In genomic region chr22:23913306-23913660, GRCh38 we compare ENCODE assay signal across 8 cellular contexts. TPM values are rescaled to one million over a fixed set of nuclear protein-coding genes. Genes with fewer than 3 reads are reported as not detected.
DNase-seq lines count a peak whose midpoint lies in the region; FAIRE-seq and TF ChIP-seq lines count a peak whose summit lies in the region.

No MANE protein-coding gene starts in this region.

- H3K4me1 ChIP-seq in small intestine (ENCODE audit: control insufficient read depth in 2 of 2, insufficient read depth in 1 of 2, low read depth in 1 of 2, low read length in 1 of 2): peaks cover 0 to 8% of the 10 kb centered on the region in 2 donors

- no peaks in the 10 kb centered on the region for H3K9me2 ChIP-seq in SU-DHL-6 (replicated peaks; ENCODE audit: insufficient read depth, low read length)

- H3K27me3 ChIP-seq in SU-DHL-6 (ENCODE audit: low read length) (no peaks in the 10 kb centered on the region), small intestine (ENCODE audit: control insufficient read depth in 2 of 2, insufficient read depth in 2 of 2, low read length in 2 of 2) (no peaks in the 10 kb centered on the region)

- no peaks in the 10 kb centered on the region for H3K9me3 ChIP-seq in SU-DHL-6 (ENCODE audit: insufficient read depth, low read length)
- no peaks in the 10 kb centered on the region for H3K9me3 ChIP-seq in small intestine (ENCODE audit: control insufficient read depth, low read depth)

- peak overlapping the region; percentile 90 for H3K4me2 ChIP-seq in SU-DHL-6 (ENCODE audit: low read depth, low read length, poor library complexity, severe bottlenecking)

- H3K27ac ChIP-seq in SU-DHL-6 (ENCODE audit: low read depth, low read length) (peak overlapping the region; percentile 66), small intestine (ENCODE audit: low read depth in 1 of 2, low read length in 1 of 2) (peak overlapping the region; percentile 72 to 91)

- peak overlapping the region; percentile 55 for H2AFZ ChIP-seq in SU-DHL-6 (ENCODE audit: low read depth, low read length, severe bottlenecking)

- WGBS in small intestine, 3 donors: 0 to 5% (median 0%) methylated on average over 1 of the region's 1 CpG

- peaks cover 14% of the 10 kb centered on the region for H3F3A ChIP-seq in SU-DHL-6 (ENCODE audit: insufficient read depth)

- peak; percentile 19 for DNase-seq in activated naive CD4-positive, alpha-beta T cell treated with Interleukin-2 at 50 U/mL for 16 hours
- DNase-seq in activated naive CD4-positive, alpha-beta T cell (lab: John Stamatoyannopoulos, UW): no peak
- DNase-seq in fibroblast of pulmonary artery (ENCODE audit: low read depth): no peak
- DNase-seq in small intestine: no peak
- no peak for DNase-seq in HPDE6-E6E7 (ENCODE audit: extremely low spot score)
- no peak for DNase-seq in HT-29 (ENCODE audit: low spot score)
- DNase-seq in amniotic stem cell (lab: John Stamatoyannopoulos, UW): no peak

- no peaks in the 10 kb centered on the region for H4K20me1 ChIP-seq in SU-DHL-6 (ENCODE audit: low read depth, low read length)

- H3K79me2 ChIP-seq in SU-DHL-6 (ENCODE audit: insufficient read depth, low read length): no peaks in the 10 kb centered on the region

- TF ChIP-seq CTCF in SU-DHL-6 (IDR thresholded peaks at IDR 0.05; ENCODE audit: insufficient read depth, low read length, poor library complexity, severe bottlenecking) (no peak), fibroblast of pulmonary artery (IDR thresholded peaks at IDR 0.05; ENCODE audit: low read length, missing control alignments) (no peak)

- FAIRE-seq in small intestine (lab: Jason Lieb, UNC): no peak

- H3K9ac ChIP-seq in SU-DHL-6 (ENCODE audit: low read length): peak overlapping the region; percentile 90

- H3K4me3 ChIP-seq in SU-DHL-6 (ENCODE audit: insufficient read depth, low read length, poor library complexity, severe bottlenecking) (peak overlapping the region; percentile 88), fibroblast of pulmonary artery (replicated peaks; ENCODE audit: low read depth, low read length) (peak overlapping the region; percentile 70), small intestine (ENCODE audit: low read depth in 1 of 2, low read length in 2 of 2) (peak overlapping the region in 1 of 2 donors; percentile 47)

- H3K36me3 ChIP-seq in SU-DHL-6 (ENCODE audit: low read length) (no peaks in the 10 kb centered on the region), small intestine (ENCODE audit: control insufficient read depth in 2 of 2, insufficient read depth in 2 of 2, low read length in 2 of 2) (no peaks in the 10 kb centered on the region)

RNA-seq across cellular contexts. Expression of gene MIF, which starts 19.1 kb away (rescaled TPM):
- polyA plus RNA-seq in small intestine: 100 to 1,000 TPM; 335 to 743 (median 354) TPM
- total RNA-seq in HT-29 (2014; rRNA removed; shearing (Covaris generic)): 875 and 977 TPM in 2 replicates

RNA-seq across cellular contexts. Expression of gene GSTT2B, which starts 47.7 kb away (rescaled TPM):
- polyA plus RNA-seq in small intestine: 1 to 10 TPM in 2 of 3 donors, not detected in 1; 1.1 to 6.7 TPM
- total RNA-seq in HT-29 (2014; rRNA removed; shearing (Covaris generic)): 0.70 and 0.89 TPM in 2 replicates

RNA-seq across cellular contexts. Expression of gene DDTL, which starts 53.4 kb away (rescaled TPM):
- polyA plus RNA-seq in small intestine: 10 to 100 TPM in 1 of 3 donors, 1 to 10 TPM in 2; 1.4 to 10.5 (median 4.9) TPM
- total RNA-seq in HT-29 (2014; rRNA removed; shearing (Covaris generic)): 0.51 and 2.8 TPM in 2 replicates

RNA-seq across cellular contexts. Expression of gene SLC2A11, which starts 55.6 kb away (rescaled TPM):
- polyA plus RNA-seq in small intestine: 1 to 10 TPM; 3.6 to 6.5 (median 5.4) TPM
- 7.7 and 9.7 TPM in 2 replicates for total RNA-seq in HT-29 (2014; rRNA removed; shearing (Covaris generic))
